8 cellular contexts compared by ENCODE assay signal in the genomic region with DNA sequence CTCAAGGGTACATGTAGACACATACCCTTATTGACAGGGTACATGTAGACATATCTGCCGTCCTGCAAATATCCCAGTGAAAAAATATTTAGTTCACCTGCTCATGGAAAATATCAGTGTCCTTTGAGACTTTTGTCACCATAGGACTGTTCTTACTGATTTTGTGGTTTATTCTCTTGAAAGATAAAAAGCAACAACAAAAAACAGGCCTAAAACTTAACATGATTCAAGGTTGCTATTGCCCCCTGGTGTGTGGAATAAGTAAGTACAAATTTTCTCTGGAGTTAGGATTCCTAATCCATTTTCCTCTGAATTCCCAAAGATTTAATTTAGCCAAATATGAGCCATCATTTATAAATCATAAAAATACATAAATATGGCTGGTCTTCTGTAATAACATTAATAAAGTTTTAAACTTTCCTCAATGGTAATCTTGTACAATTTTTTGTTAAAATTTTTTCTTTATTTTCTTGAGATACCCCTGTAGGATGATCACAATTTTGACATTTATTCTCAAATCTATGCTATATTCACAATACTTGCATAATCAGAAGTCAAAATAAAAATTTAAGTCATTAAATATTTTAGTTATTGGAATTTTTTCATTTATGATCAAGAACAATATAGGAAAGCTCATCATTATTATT.
A peak's percentile ranks its signal among the peaks of the same experiment; 100 is the strongest.
DNase-seq lines count a peak whose midpoint lies in the region; ATAC-seq and TF ChIP-seq lines count a peak whose summit lies in the region.

No MANE protein-coding gene starts in this region.

- no peaks in the 10 kb centered on the region for H3K4me1 ChIP-seq in gastroesophageal sphincter

- WGBS in gastroesophageal sphincter (ENCODE audit: low coverage in 1 of 2), 2 donors: 84 to 86% methylated on average over 1 of the region's 1 CpG

- no peaks in the 10 kb centered on the region for H3K27me3 ChIP-seq in gastroesophageal sphincter

- no peak overlapping the region for H3K27ac ChIP-seq in gastroesophageal sphincter

- H3K4me1 Mint-ChIP-seq in WTC11: no peaks in the 10 kb centered on the region
- no peaks in the 10 kb centered on the region for H3K4me1 Mint-ChIP-seq in activated CD4-positive, alpha-beta memory T cell treated with anti-CD3 and anti-CD28 coated beads, Interleukin-2, amount 10 ng/mL, durations not matched to agents 7 days and 5 days

- H3K36me3 ChIP-seq in gastroesophageal sphincter: no peaks in the 10 kb centered on the region

- CTCF ChIA-PET in WTC11 (lab: Charles Lee): no interaction called here
- CTCF ChIA-PET in activated CD4-positive, alpha-beta memory T cell treated with anti-CD3 and anti-CD28 coated beads, Interleukin-2, amount 10 ng/mL, durations not matched to agents 7 days and 5 days (lab: Charles Lee): no interaction called here

- no peak overlapping the region for H3K4me3 ChIP-seq in gastroesophageal sphincter

- no peak overlapping the region for H3K27ac Mint-ChIP-seq in WTC11
- no peak overlapping the region for H3K27ac Mint-ChIP-seq in activated CD4-positive, alpha-beta memory T cell treated with anti-CD3 and anti-CD28 coated beads, Interleukin-2, amount 10 ng/mL, durations not matched to agents 7 days and 5 days

- intact Hi-C loops in cardiac septum (cut with DNase I): loop anchor here (5.0 kb wide), 1 partner anchor 614 kb away; no protein-coding TSS in a partner anchor

- peak; percentile 50 for TF ChIP-seq CTCF in WTC11 (IDR thresholded peaks at IDR 0.05)
- no peak for TF ChIP-seq CTCF in gastroesophageal sphincter (IDR thresholded peaks at IDR 0.05)

- no peak for TF ChIP-seq POLR2A in gastroesophageal sphincter (IDR thresholded peaks at IDR 0.05)

- POLR2A ChIA-PET in WTC11 (lab: Charles Lee): no interaction called here
- POLR2A ChIA-PET in activated CD4-positive, alpha-beta memory T cell treated with anti-CD3 and anti-CD28 coated beads, Interleukin-2, amount 10 ng/mL, durations not matched to agents 7 days and 5 days (lab: Charles Lee): no interaction called here

- H3K27me3 Mint-ChIP-seq in WTC11 (ENCODE audit: low read depth): no peaks in the 10 kb centered on the region
- no peaks in the 10 kb centered on the region for H3K27me3 Mint-ChIP-seq in activated CD4-positive, alpha-beta memory T cell treated with anti-CD3 and anti-CD28 coated beads, Interleukin-2, amount 10 ng/mL, durations not matched to agents 7 days and 5 days

- H3K36me3 Mint-ChIP-seq in WTC11: no peaks in the 10 kb centered on the region
- H3K36me3 Mint-ChIP-seq in activated CD4-positive, alpha-beta memory T cell treated with anti-CD3 and anti-CD28 coated beads, Interleukin-2, amount 10 ng/mL, durations not matched to agents 7 days and 5 days (ENCODE audit: low read depth): no peaks in the 10 kb centered on the region

- TF ChIP-seq EP300 in gastroesophageal sphincter (IDR thresholded peaks at IDR 0.05): no peak

- no peaks in the 10 kb centered on the region for H3K9me3 Mint-ChIP-seq in WTC11
- H3K9me3 Mint-ChIP-seq in activated CD4-positive, alpha-beta memory T cell treated with anti-CD3 and anti-CD28 coated beads, Interleukin-2, amount 10 ng/mL, durations not matched to agents 7 days and 5 days: peaks cover 2% of the 10 kb centered on the region

- peak; percentile 39; the same call in 1 of the 2 replicates for ATAC-seq in WTC11
- no peak for ATAC-seq in HG02938 (IDR thresholded peaks at IDR 0.05; ENCODE audit: unreplicated experiment)
- no peak for ATAC-seq in gastroesophageal sphincter

- no peak overlapping the region for H3K4me3 Mint-ChIP-seq in WTC11
- H3K4me3 Mint-ChIP-seq in activated CD4-positive, alpha-beta memory T cell treated with anti-CD3 and anti-CD28 coated beads, Interleukin-2, amount 10 ng/mL, durations not matched to agents 7 days and 5 days: no peak overlapping the region

- H3K9me3 ChIP-seq in gastroesophageal sphincter: no peaks in the 10 kb centered on the region

- DNase-seq in DMS114 treated with DMSO at 0.1 percent for 48 hours (lab: John Stamatoyannopoulos, UW; ENCODE audit: unreplicated experiment) (peak; percentile 18), HS-5 (ENCODE audit: low read depth) (peak; percentile 2), WTC11 (ENCODE audit: low spot score) (no peak), lung microvascular endothelial cell (ENCODE audit: low read depth in 2 of 2) (peak; percentile 3 to 52), cardiac septum (ENCODE audit: low spot score) (no peak)
- DNase-seq in activated CD4-positive, alpha-beta memory T cell treated with anti-CD3 and anti-CD28 coated beads, Interleukin-2, amount 10 ng/mL, durations not matched to agents 7 days and 5 days: no peak

TF ChIP-seq in WTC11, 78 proteins besides CTCF, POLR2A, EP300 and RAD21:
- TF ChIP-seq NFATC4 (CRISPR knock-in tag; IDR thresholded peaks at IDR 0.05) (no peak), JUN (CRISPR knock-in tag; IDR thresholded peaks at IDR 0.05) (no peak), RORB (CRISPR knock-in tag; IDR thresholded peaks at IDR 0.05) (no peak), ZNF232 (CRISPR knock-in tag; IDR thresholded peaks at IDR 0.05) (no peak), NR2C2 (CRISPR knock-in tag; IDR thresholded peaks at IDR 0.05) (no peak), SP1 (CRISPR knock-in tag; conservative IDR thresholded peaks at IDR 0.05) (no peak), ZNF138 (CRISPR knock-in tag; conservative IDR thresholded peaks at IDR 0.05) (no peak)
- TF ChIP-seq, protein P1, sequence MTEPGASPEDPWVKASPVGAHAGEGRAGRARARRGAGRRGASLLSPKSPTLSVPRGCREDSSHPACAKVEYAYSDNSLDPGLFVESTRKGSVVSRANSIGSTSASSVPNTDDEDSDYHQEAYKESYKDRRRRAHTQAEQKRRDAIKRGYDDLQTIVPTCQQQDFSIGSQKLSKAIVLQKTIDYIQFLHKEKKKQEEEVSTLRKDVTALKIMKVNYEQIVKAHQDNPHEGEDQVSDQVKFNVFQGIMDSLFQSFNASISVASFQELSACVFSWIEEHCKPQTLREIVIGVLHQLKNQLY (CRISPR knock-in tag; IDR thresholded peaks at IDR 0.05): no peak
- TF ChIP-seq, protein P2, sequence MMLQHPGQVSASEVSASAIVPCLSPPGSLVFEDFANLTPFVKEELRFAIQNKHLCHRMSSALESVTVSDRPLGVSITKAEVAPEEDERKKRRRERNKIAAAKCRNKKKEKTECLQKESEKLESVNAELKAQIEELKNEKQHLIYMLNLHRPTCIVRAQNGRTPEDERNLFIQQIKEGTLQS (CRISPR knock-in tag; conservative IDR thresholded peaks at IDR 0.05): no peak
- TF ChIP-seq, protein P3, sequence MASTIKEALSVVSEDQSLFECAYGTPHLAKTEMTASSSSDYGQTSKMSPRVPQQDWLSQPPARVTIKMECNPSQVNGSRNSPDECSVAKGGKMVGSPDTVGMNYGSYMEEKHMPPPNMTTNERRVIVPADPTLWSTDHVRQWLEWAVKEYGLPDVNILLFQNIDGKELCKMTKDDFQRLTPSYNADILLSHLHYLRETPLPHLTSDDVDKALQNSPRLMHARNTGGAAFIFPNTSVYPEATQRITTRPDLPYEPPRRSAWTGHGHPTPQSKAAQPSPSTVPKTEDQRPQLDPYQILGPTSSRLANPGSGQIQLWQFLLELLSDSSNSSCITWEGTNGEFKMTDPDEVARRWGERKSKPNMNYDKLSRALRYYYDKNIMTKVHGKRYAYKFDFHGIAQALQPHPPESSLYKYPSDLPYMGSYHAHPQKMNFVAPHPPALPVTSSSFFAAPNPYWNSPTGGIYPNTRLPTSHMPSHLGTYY (CRISPR knock-in tag; IDR thresholded peaks at IDR 0.05): no peak
- TF ChIP-seq, protein P4, sequence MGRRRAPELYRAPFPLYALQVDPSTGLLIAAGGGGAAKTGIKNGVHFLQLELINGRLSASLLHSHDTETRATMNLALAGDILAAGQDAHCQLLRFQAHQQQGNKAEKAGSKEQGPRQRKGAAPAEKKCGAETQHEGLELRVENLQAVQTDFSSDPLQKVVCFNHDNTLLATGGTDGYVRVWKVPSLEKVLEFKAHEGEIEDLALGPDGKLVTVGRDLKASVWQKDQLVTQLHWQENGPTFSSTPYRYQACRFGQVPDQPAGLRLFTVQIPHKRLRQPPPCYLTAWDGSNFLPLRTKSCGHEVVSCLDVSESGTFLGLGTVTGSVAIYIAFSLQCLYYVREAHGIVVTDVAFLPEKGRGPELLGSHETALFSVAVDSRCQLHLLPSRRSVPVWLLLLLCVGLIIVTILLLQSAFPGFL (CRISPR knock-in tag; IDR thresholded peaks at IDR 0.05; ENCODE audit: borderline replicate concordance): no peak
TF ChIP-seq in WTC11: peak in this region for 0.

Comparison
In these comparisons a context has a peak if more than half of its experiments do, and no peak if none do; other contexts are left out.
1. DNase-seq: peak in DMS114 treated with DMSO at 0.1 percent for 48 hours (single experiment), HS-5 (single experiment) and lung microvascular endothelial cell (2 of 2); none in WTC11 (single experiment), activated CD4-positive, alpha-beta memory T cell treated with anti-CD3 and anti-CD28 coated beads, Interleukin-2, amount 10 ng/mL, durations not matched to agents 7 days and 5 days (single experiment) and cardiac septum (single experiment).